8 cellular contexts compared by ENCODE assay signal in genomic region chr17:38705803-38706624, GRCh38. TPM values are rescaled to one million over a fixed set of nuclear protein-coding genes. Genes with fewer than 3 reads are reported as not detected.
DNase-seq lines count a peak whose midpoint lies in the region; ATAC-seq and TF ChIP-seq lines count a peak whose summit lies in the region.

No MANE protein-coding gene starts in this region.

- peak overlapping the region; percentile 92 for H3K4me2 ChIP-seq in neural cell (ENCODE audit: low read length)

- H3K4me3 Mint-ChIP-seq in activated T-helper 1 cell treated with anti-CD3 and anti-CD28 coated beads, Interleukin-12 subunit alpha, Interleukin-12 subunit beta, Interleukin-2, Interleukin-4 antibody, amounts not matched to agents 30 ng/mL and 10 ng/mL and 1 ng/mL, durations not matched to agents 14 hours and 24 hours and 36 hours = peak overlapping the region; percentile 93

- TF ChIP-seq CTCF in fibroblast of villous mesenchyme (IDR thresholded peaks at IDR 0.05; ENCODE audit: insufficient read depth, low read depth, low read length) = no peak
- no peak for TF ChIP-seq CTCF in neural cell (IDR thresholded peaks at IDR 0.05; ENCODE audit: poor library complexity, severe bottlenecking)

- no peaks in the 10 kb centered on the region for H3K9me3 ChIP-seq in ES-I3 (ENCODE audit: control insufficient read depth, insufficient read depth, low read length)
- H3K9me3 ChIP-seq in neural cell (ENCODE audit: low read length) = no peaks in the 10 kb centered on the region
- H3K9me3 ChIP-seq in aorta (ENCODE audit: control insufficient read depth, low read length) = no peaks in the 10 kb centered on the region

- no peak overlapping the region for H2AFZ ChIP-seq in neural cell (ENCODE audit: low read depth, low read length)

- no peaks in the 10 kb centered on the region for H3F3A ChIP-seq in neural cell (ENCODE audit: insufficient read depth, low read length, poor library complexity, severe bottlenecking)

- H3K4me1 ChIP-seq in ES-I3 (ENCODE audit: insufficient read depth, low read length) (peaks cover 12% of the 10 kb centered on the region; the same call in 1 of the 2 replicates), aorta (ENCODE audit: control insufficient read depth in 1 of 2, insufficient read depth in 2 of 2, low read length in 2 of 2) (peaks cover 0 to 3% of the 10 kb centered on the region in 2 donors)

- intact Hi-C loops in activated T-helper 1 cell treated with anti-CD3 and anti-CD28 coated beads, Interleukin-12 subunit alpha, Interleukin-12 subunit beta, Interleukin-2, Interleukin-4 antibody, amounts not matched to agents 30 ng/mL and 10 ng/mL and 1 ng/mL, durations not matched to agents 14 hours and 24 hours and 36 hours (cut with micrococcal nuclease) = loop anchor here (1.0 to 10.0 kb wide), 3 partner anchors 9 to 1859 kb away; partner anchors contain the start of gene CCR7
- intact Hi-C loops in aorta (cut with DNase I) = loop anchor here in 1 of 2 donors (2.0 kb wide), 1 partner anchor 23 kb away; no protein-coding TSS in a partner anchor

- no peaks in the 10 kb centered on the region for H3K9me3 Mint-ChIP-seq in activated T-helper 1 cell treated with anti-CD3 and anti-CD28 coated beads, Interleukin-12 subunit alpha, Interleukin-12 subunit beta, Interleukin-2, Interleukin-4 antibody, amounts not matched to agents 30 ng/mL and 10 ng/mL and 1 ng/mL, durations not matched to agents 14 hours and 24 hours and 36 hours

- no peak for ATAC-seq in aorta (ENCODE audit: low FRiP score)

- no peak for TF ChIP-seq RAD21 in neural cell (conservative IDR thresholded peaks at IDR 0.05)

- peak overlapping the region; percentile 78 for H3K4me3 ChIP-seq in fibroblast of villous mesenchyme (ENCODE audit: low read depth, low read length)
- H3K4me3 ChIP-seq in neural cell (ENCODE audit: low read length) = peak overlapping the region; percentile 91
- H3K4me3 ChIP-seq in aorta (ENCODE audit: low read length in 2 of 2) = peak overlapping the region; percentile 85 to 87

- no peaks in the 10 kb centered on the region for H4K20me1 ChIP-seq in neural cell (ENCODE audit: insufficient read depth)

- H3K79me2 ChIP-seq in neural cell (replicated peaks; ENCODE audit: insufficient read depth, low read length) = peaks cover 19% of the 10 kb centered on the region

- H3K27ac Mint-ChIP-seq in activated T-helper 1 cell treated with anti-CD3 and anti-CD28 coated beads, Interleukin-12 subunit alpha, Interleukin-12 subunit beta, Interleukin-2, Interleukin-4 antibody, amounts not matched to agents 30 ng/mL and 10 ng/mL and 1 ng/mL, durations not matched to agents 14 hours and 24 hours and 36 hours = peak overlapping the region; percentile 95

- H3K36me3 Mint-ChIP-seq in activated T-helper 1 cell treated with anti-CD3 and anti-CD28 coated beads, Interleukin-12 subunit alpha, Interleukin-12 subunit beta, Interleukin-2, Interleukin-4 antibody, amounts not matched to agents 30 ng/mL and 10 ng/mL and 1 ng/mL, durations not matched to agents 14 hours and 24 hours and 36 hours (ENCODE audit: low read depth) = peaks cover 39% of the 10 kb centered on the region

- peaks cover 21% of the 10 kb centered on the region for H3K27me3 ChIP-seq in neural cell (ENCODE audit: insufficient read depth, low read depth, low read length)
- H3K27me3 ChIP-seq in aorta (ENCODE audit: control insufficient read depth in 1 of 2, insufficient read depth in 2 of 2, low read length in 1 of 2) = no peaks in the 10 kb centered on the region

- WGBS in aorta, 2 donors = 0 to 1% methylated on average over 38 to 44 of the region's 44 CpGs

- H3K27ac ChIP-seq in neural cell (ENCODE audit: low read length) (no peak overlapping the region), aorta (ENCODE audit: low read depth in 1 of 2, low read length in 2 of 2) (peak overlapping the region in 1 of 2 donors; percentile 64)

- peaks cover 70% of the 10 kb centered on the region for H3K4me1 Mint-ChIP-seq in activated T-helper 1 cell treated with anti-CD3 and anti-CD28 coated beads, Interleukin-12 subunit alpha, Interleukin-12 subunit beta, Interleukin-2, Interleukin-4 antibody, amounts not matched to agents 30 ng/mL and 10 ng/mL and 1 ng/mL, durations not matched to agents 14 hours and 24 hours and 36 hours (ENCODE audit: low read depth)

- no peaks in the 10 kb centered on the region for H3K9me2 ChIP-seq in neural cell (ENCODE audit: insufficient read depth, low read length)

- H3K36me3 ChIP-seq in ES-I3 (ENCODE audit: insufficient read depth, low read length) (no peaks in the 10 kb centered on the region), neural cell (ENCODE audit: insufficient read depth, low read length) (no peaks in the 10 kb centered on the region), aorta (ENCODE audit: control insufficient read depth in 1 of 2, insufficient read depth in 2 of 2, low read length in 1 of 2) (no peaks in the 10 kb centered on the region)

- TF ChIP-seq EP300 in neural cell (conservative IDR thresholded peaks at IDR 0.05; ENCODE audit: poor library complexity, severe bottlenecking) = no peak

- no peaks in the 10 kb centered on the region for H3K27me3 Mint-ChIP-seq in activated T-helper 1 cell treated with anti-CD3 and anti-CD28 coated beads, Interleukin-12 subunit alpha, Interleukin-12 subunit beta, Interleukin-2, Interleukin-4 antibody, amounts not matched to agents 30 ng/mL and 10 ng/mL and 1 ng/mL, durations not matched to agents 14 hours and 24 hours and 36 hours (ENCODE audit: insufficient read depth)

- DNase-seq in NCI-H345 treated with DMSO at 0.1 percent for 48 hours (lab: John Stamatoyannopoulos, UW; ENCODE audit: unreplicated experiment) (peak; percentile 4), fibroblast of villous mesenchyme (ENCODE audit: low read depth) (peak; percentile 16), aorta (peak; percentile 71 to 87), NOMO-1 treated with DMSO at 0.1 percent for 48 hours (lab: John Stamatoyannopoulos, UW; ENCODE audit: unreplicated experiment) (no peak), COR-L47 (lab: John Stamatoyannopoulos, UW) (no peak)
- DNase-seq in activated T-helper 1 cell treated with anti-CD3 and anti-CD28 coated beads, Interleukin-12 subunit alpha, Interleukin-12 subunit beta, Interleukin-2, Interleukin-4 antibody, amounts not matched to agents 30 ng/mL and 10 ng/mL and 1 ng/mL, durations not matched to agents 14 hours and 24 hours and 36 hours (ENCODE audit: low spot score) = no peak

- H3K9ac ChIP-seq in ES-I3 (ENCODE audit: low read depth, low read length) (peak overlapping the region; percentile 76; the same call in 1 of the 2 replicates), neural cell (ENCODE audit: low read length) (peak overlapping the region; percentile 67)

TF ChIP-seq in neural cell, 6 proteins besides CTCF, POLR2A, EP300 and RAD21:
- TF ChIP-seq SMC3 (conservative IDR thresholded peaks at IDR 0.05; ENCODE audit: poor library complexity) (no peak), MXI1 (conservative IDR thresholded peaks at IDR 0.05; ENCODE audit: poor library complexity, severe bottlenecking) (peak; percentile 88)
TF ChIP-seq in neural cell: peak in this region for 1.

RNA-seq across cellular contexts. Expression of gene MLLT6, which starts 0.9 kb away (rescaled TPM):
- 250 and 252 TPM in 2 replicates for total RNA-seq in activated T-helper 1 cell treated with anti-CD3 and anti-CD28 coated beads, Interleukin-12 subunit alpha, Interleukin-12 subunit beta, Interleukin-2, Interleukin-4 antibody, amounts not matched to agents 30 ng/mL and 10 ng/mL and 1 ng/mL, durations not matched to agents 14 hours and 24 hours and 36 hours
- total RNA-seq in fibroblast of villous mesenchyme = 24.2 and 25.5 TPM in 2 replicates
- polyA plus RNA-seq in neural cell = 19.7 and 26.0 TPM in 2 replicates
- 44.8 and 47.6 TPM in 2 replicates for polyA minus RNA-seq in neural cell
- total RNA-seq in aorta = 100 to 1,000 TPM; 124 to 195 TPM
- 10 to 100 TPM; 28.7 to 70.1 TPM for polyA plus RNA-seq in aorta

RNA-seq across cellular contexts. Expression of gene CISD3, which starts 24.1 kb away (rescaled TPM):
- total RNA-seq in activated T-helper 1 cell treated with anti-CD3 and anti-CD28 coated beads, Interleukin-12 subunit alpha, Interleukin-12 subunit beta, Interleukin-2, Interleukin-4 antibody, amounts not matched to agents 30 ng/mL and 10 ng/mL and 1 ng/mL, durations not matched to agents 14 hours and 24 hours and 36 hours = 39.2 and 41.4 TPM in 2 replicates
- total RNA-seq in fibroblast of villous mesenchyme (2.6 and 3.9 TPM in 2 replicates), aorta (10 to 100 TPM; 18.3 to 18.8 TPM)
- polyA plus RNA-seq in neural cell (0.48 and 1.2 TPM in 2 replicates), aorta (10 to 100 TPM; 42.4 to 59.0 TPM)
- polyA minus RNA-seq in neural cell = 0.73 and 1.6 TPM in 2 replicates

RNA-seq across cellular contexts. Expression of gene EPOP, which starts 31.3 kb away (rescaled TPM):
- 56.5 and 58.8 TPM in 2 replicates for total RNA-seq in activated T-helper 1 cell treated with anti-CD3 and anti-CD28 coated beads, Interleukin-12 subunit alpha, Interleukin-12 subunit beta, Interleukin-2, Interleukin-4 antibody, amounts not matched to agents 30 ng/mL and 10 ng/mL and 1 ng/mL, durations not matched to agents 14 hours and 24 hours and 36 hours
- total RNA-seq in fibroblast of villous mesenchyme = 0.97 and 1.3 TPM in 2 replicates
- 1.1 and 1.5 TPM in 2 replicates for polyA plus RNA-seq in neural cell
- 2.2 and 2.3 TPM in 2 replicates for polyA minus RNA-seq in neural cell
- total RNA-seq in aorta = 1 to 10 TPM; 1.3 to 1.5 TPM
- under 1 TPM in 1 of 2 donors, not detected in 1; 0.64 TPM for polyA plus RNA-seq in aorta

RNA-seq across cellular contexts. Expression of gene PCGF2, which starts 42.1 kb away (rescaled TPM):
- 3.7 and 4.6 TPM in 2 replicates for total RNA-seq in activated T-helper 1 cell treated with anti-CD3 and anti-CD28 coated beads, Interleukin-12 subunit alpha, Interleukin-12 subunit beta, Interleukin-2, Interleukin-4 antibody, amounts not matched to agents 30 ng/mL and 10 ng/mL and 1 ng/mL, durations not matched to agents 14 hours and 24 hours and 36 hours
- total RNA-seq in fibroblast of villous mesenchyme (4.2 and 7.8 TPM in 2 replicates), aorta (10 to 100 TPM; 61.4 to 75.5 TPM)
- polyA plus RNA-seq in neural cell (10.7 and 11.7 TPM in 2 replicates), aorta (10 to 100 TPM; 32.8 to 33.2 TPM)
- polyA minus RNA-seq in neural cell = 12.4 and 15.0 TPM in 2 replicates

RNA-seq across cellular contexts. Expression of gene PSMB3, which starts 46.5 kb away (rescaled TPM):
- 349 and 366 TPM in 2 replicates for total RNA-seq in activated T-helper 1 cell treated with anti-CD3 and anti-CD28 coated beads, Interleukin-12 subunit alpha, Interleukin-12 subunit beta, Interleukin-2, Interleukin-4 antibody, amounts not matched to agents 30 ng/mL and 10 ng/mL and 1 ng/mL, durations not matched to agents 14 hours and 24 hours and 36 hours
- 328 and 392 TPM in 2 replicates for total RNA-seq in fibroblast of villous mesenchyme
- polyA plus RNA-seq in neural cell = 300 and 338 TPM in 2 replicates
- polyA minus RNA-seq in neural cell = 94.8 and 133 TPM in 2 replicates
- total RNA-seq in aorta = 100 to 1,000 TPM in 1 of 2 donors, 10 to 100 TPM in 1; 99.9 to 109 TPM
- 100 to 1,000 TPM; 164 to 183 TPM for polyA plus RNA-seq in aorta

Comparison
In these comparisons a context has a peak if more than half of its experiments do, and no peak if none do; other contexts are left out.
1. DNase-seq: peak in NCI-H345 treated with DMSO at 0.1 percent for 48 hours (single experiment), fibroblast of villous mesenchyme (single experiment) and aorta (2 of 2); none in activated T-helper 1 cell treated with anti-CD3 and anti-CD28 coated beads, Interleukin-12 subunit alpha, Interleukin-12 subunit beta, Interleukin-2, Interleukin-4 antibody, amounts not matched to agents 30 ng/mL and 10 ng/mL and 1 ng/mL, durations not matched to agents 14 hours and 24 hours and 36 hours (single experiment), NOMO-1 treated with DMSO at 0.1 percent for 48 hours (single experiment) and COR-L47 (single experiment).
2. RNA of gene EPOP, which starts 31.3 kb away (total RNA-seq): 56.5 to 58.8 TPM in activated T-helper 1 cell treated with anti-CD3 and anti-CD28 coated beads, Interleukin-12 subunit alpha, Interleukin-12 subunit beta, Interleukin-2, Interleukin-4 antibody, amounts not matched to agents 30 ng/mL and 10 ng/mL and 1 ng/mL, durations not matched to agents 14 hours and 24 hours and 36 hours; 1.3 to 1.5 TPM in aorta and 0.97 to 1.3 TPM in fibroblast of villous mesenchyme; every median in the first group is over 10 times any median in the second.
3. Peak in every context shown above with its lines, with median percentiles within 50 percentile points of each other: H3K4me3 ChIP-seq.